ENCODE assay signal across 25 cellular contexts in the genomic region with DNA sequence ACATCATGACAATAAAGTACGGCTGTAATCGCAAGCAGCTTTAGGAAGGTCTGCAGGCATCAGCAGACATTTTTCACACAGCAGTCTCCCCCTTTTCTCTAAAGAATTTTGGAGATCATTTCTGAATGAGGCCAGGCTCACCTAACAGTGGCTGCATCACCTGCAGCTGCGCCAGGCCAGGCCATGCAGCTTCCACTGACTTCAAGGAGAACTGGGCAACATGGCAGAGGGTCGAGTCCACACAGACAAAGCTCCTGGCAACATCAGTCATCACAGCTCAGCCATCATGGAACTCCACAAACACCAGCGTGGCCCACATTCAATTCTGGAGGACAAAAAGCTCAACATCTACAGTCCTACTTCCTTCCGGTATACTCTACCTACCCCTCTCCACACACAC. TPM values are rescaled to one million over a fixed set of nuclear protein-coding genes. Genes with fewer than 3 reads are reported as not detected.
DNase-seq lines count a peak whose midpoint lies in the region; ATAC-seq and TF ChIP-seq lines count a peak whose summit lies in the region.
"Had no signal": no experiment of that assay in that cellular context is flagged by ENCODE, and none has a peak within 500 bp of the region (broad histone marks: within the 10 kb centered on the region; RNA-seq: fewer than 3 reads in every experiment).

No MANE protein-coding gene starts in this region.

- no peaks in the 10 kb centered on the region for H3K36me3 ChIP-seq in endodermal cell (ENCODE audit: control insufficient read depth, insufficient read depth, low read length)
- H3K36me3 ChIP-seq: BE2C, BLaER1 had no signal

- TF ChIP-seq CTCF in endodermal cell (conservative IDR thresholded peaks at IDR 0.05) (no peak), type B pancreatic cell (conservative IDR thresholded peaks at IDR 0.05) (no peak)

- peaks cover 3% of the 10 kb centered on the region for H3K4me1 ChIP-seq in endodermal cell (ENCODE audit: control insufficient read depth, insufficient read depth, low read length)

- H3K27me3 ChIP-seq in endodermal cell (ENCODE audit: control insufficient read depth, insufficient read depth, low read length, poor library complexity, severe bottlenecking) = no peaks in the 10 kb centered on the region

- H3K9me3 Mint-ChIP-seq in endodermal cell (no peaks in the 10 kb centered on the region), type B pancreatic cell (peaks cover 7% of the 10 kb centered on the region)
- H3K9me3 Mint-ChIP-seq: CD4-positive, alpha-beta memory T cell; CD4-positive, CD25-positive, alpha-beta regulatory T cell; CD8-positive, alpha-beta memory T cell had no signal

- H3K4me1 Mint-ChIP-seq in endodermal cell (peaks cover 16% of the 10 kb centered on the region), type B pancreatic cell (ENCODE audit: unreplicated experiment) (peaks cover 14% of the 10 kb centered on the region)

- H3K36me3 Mint-ChIP-seq in endodermal cell (ENCODE audit: low read depth) (no peaks in the 10 kb centered on the region), type B pancreatic cell (no peaks in the 10 kb centered on the region)
- H3K36me3 Mint-ChIP-seq: CD14-positive monocyte; CD4-positive, alpha-beta memory T cell; CD4-positive, CD25-positive, alpha-beta regulatory T cell; CD8-positive, alpha-beta memory T cell had no signal

- DNase-seq in activated CD8-positive, alpha-beta memory T cell treated with anti-CD3 and anti-CD28 coated beads, Interleukin-2, amount 50 U/mL, for 48 hours = peak; percentile 37
- DNase-seq in activated CD8-positive, alpha-beta memory T cell treated with anti-CD3 and anti-CD28 coated beads, Interleukin-2, amount 50 U/mL, for 4 hours = no peak
- DNase-seq in endodermal cell = peak; percentile 28
- DNase-seq in islet precursor cell = peak; percentile 32
- DNase-seq in type B pancreatic cell (ENCODE audit: extremely low spot score, unreplicated experiment) = peak; percentile 36
- DNase-seq in GM03348 (ENCODE audit: low spot score) = no peak
- DNase-seq: 8988T; ACHN; BE2C; C1 segment of cervical spinal cord; CD4-positive, alpha-beta memory T cell; CD4-positive, CD25-positive, alpha-beta regulatory T cell; CD8-positive, alpha-beta memory T cell; COR-L47; DMS 273 treated with DMSO at 0.1 percent for 48 hours; DMS153; DMS53; DMS79; DND-41; EL; GDM1 had no signal

- H3K27me3 Mint-ChIP-seq in endodermal cell (ENCODE audit: insufficient read depth) (peaks cover 19% of the 10 kb centered on the region), type B pancreatic cell (peaks cover 38% of the 10 kb centered on the region)

- H3K4me3 ChIP-seq in endodermal cell (ENCODE audit: low read length) = no peak overlapping the region
- H3K4me3 ChIP-seq: BLaER1 had no signal

- H3K27ac ChIP-seq in endodermal cell (ENCODE audit: low read depth, low read length) = no peak overlapping the region
- H3K27ac ChIP-seq: BLaER1 had no signal

- no peaks in the 10 kb centered on the region for H3K9me3 ChIP-seq in endodermal cell (ENCODE audit: control insufficient read depth, low read length)
- H3K9me3 ChIP-seq: BE2C, BLaER1 had no signal

- ATAC-seq in HG03196 (IDR thresholded peaks at IDR 0.05; ENCODE audit: unreplicated experiment) = no peak
- ATAC-seq in GM18867 (IDR thresholded peaks at IDR 0.05; ENCODE audit: unreplicated experiment) = no peak

- H3K4me3 Mint-ChIP-seq in endodermal cell = no peak overlapping the region
- H3K4me3 Mint-ChIP-seq in type B pancreatic cell = no peak overlapping the region
- H3K4me3 Mint-ChIP-seq: CD14-positive monocyte; CD4-positive, alpha-beta memory T cell; CD4-positive, CD25-positive, alpha-beta regulatory T cell; CD8-positive, alpha-beta memory T cell had no signal

- H3K27ac Mint-ChIP-seq in endodermal cell (no peak overlapping the region), type B pancreatic cell (no peak overlapping the region)
- H3K27ac Mint-ChIP-seq: CD14-positive monocyte; CD4-positive, alpha-beta memory T cell; CD4-positive, CD25-positive, alpha-beta regulatory T cell had no signal

- WGBS in endodermal cell (ENCODE audit: insufficient coverage in 1 of 2, insufficient read length in 1 of 2), 2 experiments = 95 to 100% methylated on average over 4 to 6 of the region's 6 CpGs

- no peak overlapping the region for H3K9ac ChIP-seq in endodermal cell (ENCODE audit: extremely low read depth, low read length, poor library complexity, severe bottlenecking)
- H3K9ac ChIP-seq: BLaER1 had no signal

RNA-seq across cellular contexts. Expression of a gene that starts 17.8 kb away (rescaled TPM):
- total RNA-seq in endodermal cell = 10 to 100 TPM in 1 of 2 donors, 1 to 10 TPM in 1; 7.1 to 10.1 TPM
- polyA plus RNA-seq in endodermal cell (2013, experiment 1 of 2) = 2.5 TPM
- 2.4 TPM for polyA plus RNA-seq in endodermal cell (2013, experiment 2 of 2)
- total RNA-seq in type B pancreatic cell (ENCODE audit: low replicate concordance) = 20.8 and 53.5 TPM in 2 replicates
- total RNA-seq: CD4-positive, alpha-beta memory T cell; CD4-positive, CD25-positive, alpha-beta regulatory T cell; CD8-positive, alpha-beta memory T cell had no signal
- polyA plus RNA-seq: CD14-positive monocyte; CD4-positive, alpha-beta memory T cell; CD4-positive, CD25-positive, alpha-beta regulatory T cell; CD8-positive, alpha-beta memory T cell had no signal

Comparison
In these comparisons a context has a peak if more than half of its experiments do, and no peak if none do; other contexts are left out.
1. DNase-seq: peak in activated CD8-positive, alpha-beta memory T cell treated with anti-CD3 and anti-CD28 coated beads, Interleukin-2, amount 50 U/mL, for 48 hours (single experiment), endodermal cell (single experiment), islet precursor cell (single experiment) and type B pancreatic cell (single experiment); none in activated CD8-positive, alpha-beta memory T cell treated with anti-CD3 and anti-CD28 coated beads, Interleukin-2, amount 50 U/mL, for 4 hours (single experiment) and GM03348 (single experiment).